In genomic region chr10:44743539-44743938, GRCh38 we compare ENCODE assay signal across 17 cellular contexts.
DNase-seq lines count a peak whose midpoint lies in the region; ATAC-seq and TF ChIP-seq lines count a peak whose summit lies in the region.
"Had no signal": no experiment of that assay in that cellular context is flagged by ENCODE, and none has a peak within 500 bp of the region (broad histone marks: within the 10 kb centered on the region; RNA-seq: fewer than 3 reads in every experiment).

No MANE protein-coding gene starts in this region.

- H3K36me3 ChIP-seq in HEK293 (ENCODE audit: control insufficient read depth in 2 of 2, insufficient read depth in 1 of 2, low read length in 2 of 2) (no peaks in the 10 kb centered on the region), Loucy (ENCODE audit: insufficient read depth, low read length) (no peaks in the 10 kb centered on the region), mesenchymal stem cell (ENCODE audit: control insufficient read depth in 1 of 2, insufficient read depth in 2 of 2, low read depth in 1 of 2, low read length in 2 of 2) (no peaks in the 10 kb centered on the region), WERI-Rb-1 (no peaks in the 10 kb centered on the region)
- H3K36me3 ChIP-seq: BLaER1 treated with 17β-estradiol and CSF1 and Interleukin-3, amounts not matched to agents 10 nM and 100 nM had no signal

- no peaks in the 10 kb centered on the region for H3K79me2 ChIP-seq in Loucy (ENCODE audit: insufficient read depth, low read length)

- H4K20me1 ChIP-seq in Loucy (ENCODE audit: insufficient read depth, low read length, poor library complexity, severe bottlenecking): no peaks in the 10 kb centered on the region
- H4K20me1 ChIP-seq: BLaER1 treated with 17β-estradiol and CSF1 and Interleukin-3, amounts not matched to agents 10 nM and 100 nM had no signal

- WGBS in mesenchymal stem cell: 88% methylated on average over 1 of the region's 1 CpG

- no peak overlapping the region for H3K23ac ChIP-seq in mesenchymal stem cell (ENCODE audit: low read length in 2 of 2)

- H2BK15ac ChIP-seq in mesenchymal stem cell (ENCODE audit: low read depth, poor library complexity, severe bottlenecking): no peak overlapping the region

- no peak overlapping the region for H3K18ac ChIP-seq in mesenchymal stem cell (ENCODE audit: low read depth in 1 of 2, low read length in 2 of 2)

- peak overlapping the region; percentile 73 for H2AK5ac ChIP-seq in mesenchymal stem cell (ENCODE audit: low read length, severe bottlenecking)

- H3K79me1 ChIP-seq in mesenchymal stem cell (replicated peaks; ENCODE audit: low read length, poor library complexity, severe bottlenecking): no peaks in the 10 kb centered on the region

- H3K27me3 ChIP-seq in Loucy (ENCODE audit: insufficient read depth, low read length, poor library complexity, severe bottlenecking) (no peaks in the 10 kb centered on the region), mesenchymal stem cell (ENCODE audit: control insufficient read depth in 1 of 2, insufficient read depth in 1 of 2, low read length in 2 of 2) (no peaks in the 10 kb centered on the region), WERI-Rb-1 (ENCODE audit: insufficient read depth, low read depth, severe bottlenecking) (peaks cover 75% of the 10 kb centered on the region)
- H3K27me3 ChIP-seq: BLaER1 treated with 17β-estradiol and CSF1 and Interleukin-3, amounts not matched to agents 10 nM and 100 nM had no signal

- no peak overlapping the region for H3K4me3 ChIP-seq in HEK293 (ENCODE audit: low read depth, low read length)
- no peak overlapping the region for H3K4me3 ChIP-seq in Loucy (ENCODE audit: low read length, poor library complexity, severe bottlenecking)
- no peak overlapping the region for H3K4me3 ChIP-seq in mesenchymal stem cell (ENCODE audit: insufficient read depth in 1 of 2, low read depth in 1 of 2, low read length in 2 of 2)
- no peak overlapping the region for H3K4me3 ChIP-seq in WERI-Rb-1 (ENCODE audit: low read depth, low read length)
- H3K4me3 ChIP-seq: A549; BLaER1 treated with 17β-estradiol and CSF1 and Interleukin-3, amounts not matched to agents 10 nM and 100 nM had no signal

- H3K9ac ChIP-seq in Loucy (ENCODE audit: low read depth, low read length, poor library complexity, severe bottlenecking) (no peak overlapping the region), mesenchymal stem cell (ENCODE audit: low read length) (no peak overlapping the region)
- H3K9ac ChIP-seq: BLaER1 treated with 17β-estradiol and CSF1 and Interleukin-3, amounts not matched to agents 10 nM and 100 nM had no signal

- H4K91ac ChIP-seq in mesenchymal stem cell (ENCODE audit: low read length): no peak overlapping the region

- H3K4ac ChIP-seq in mesenchymal stem cell (ENCODE audit: low read depth in 1 of 2, low read length in 2 of 2): no peak overlapping the region

- no peak overlapping the region for H2BK12ac ChIP-seq in mesenchymal stem cell (ENCODE audit: low read length in 2 of 2)

- H3F3A ChIP-seq in Loucy (ENCODE audit: low read depth): no peaks in the 10 kb centered on the region; the same call in 1 of the 2 replicates

- H3K4me2 ChIP-seq in Loucy (ENCODE audit: low read depth, low read length, poor library complexity, severe bottlenecking) (no peak overlapping the region), mesenchymal stem cell (ENCODE audit: low read length, poor library complexity, severe bottlenecking) (no peak overlapping the region)
- H3K4me2 ChIP-seq: A549; BLaER1 treated with 17β-estradiol and CSF1 and Interleukin-3, amounts not matched to agents 10 nM and 100 nM had no signal

- no peak overlapping the region for H2BK5ac ChIP-seq in mesenchymal stem cell (ENCODE audit: low read depth, low read length, poor library complexity, severe bottlenecking)

- no peak for DNase-seq in mesenchymal stem cell
- DNase-seq in WERI-Rb-1: no peak
- no peak for DNase-seq in HT-29 (ENCODE audit: low spot score)
- DNase-seq: AML-193; Caco-2; Calu3; CD4-positive, alpha-beta T cell; CD8-positive, alpha-beta T cell; DMS79 treated with DMSO at 0.1 percent for 48 hours; GF-D8 had no signal

- CTCF ChIA-PET in HEK293 (lab: Yijun Ruan, JAX): no interaction called here

- no peak overlapping the region for H3K14ac ChIP-seq in mesenchymal stem cell (ENCODE audit: low read length in 2 of 2)

- no peak overlapping the region for H2BK120ac ChIP-seq in mesenchymal stem cell (ENCODE audit: low read depth, low read length)

- H2AFZ ChIP-seq in Loucy (ENCODE audit: low read length): peak overlapping the region; percentile 66; the same call in 1 of the 2 replicates
- no peak overlapping the region for H2AFZ ChIP-seq in mesenchymal stem cell (ENCODE audit: low read depth, low read length)

- H3K27ac ChIP-seq in HEK293 (ENCODE audit: extremely low read depth, low read depth, low read length): no peak overlapping the region
- H3K27ac ChIP-seq in mesenchymal stem cell (ENCODE audit: low read length, poor library complexity, severe bottlenecking): no peak overlapping the region
- no peak overlapping the region for H3K27ac ChIP-seq in WERI-Rb-1
- H3K27ac ChIP-seq: 22Rv1; A549; BLaER1 treated with 17β-estradiol and CSF1 and Interleukin-3, amounts not matched to agents 10 nM and 100 nM; C4-2B had no signal

- no peak for ATAC-seq in HG02571 (IDR thresholded peaks at IDR 0.05; ENCODE audit: unreplicated experiment)
- ATAC-seq: A549; CD8-positive, alpha-beta T cell had no signal

- TF ChIP-seq CTCF in HEK293 (tag by site-specific recombination; IDR thresholded peaks at IDR 0.05) (no peak), Loucy (conservative IDR thresholded peaks at IDR 0.05; ENCODE audit: low read length) (no peak), WERI-Rb-1 (IDR thresholded peaks at IDR 0.05; ENCODE audit: low read depth, low read length) (no peak)

- no peaks in the 10 kb centered on the region for H3K9me3 ChIP-seq in HEK293 (ENCODE audit: control insufficient read depth, insufficient read depth, low read depth, low read length)
- no peaks in the 10 kb centered on the region for H3K9me3 ChIP-seq in Loucy (ENCODE audit: insufficient read depth, low read depth, low read length)
- no peaks in the 10 kb centered on the region for H3K9me3 ChIP-seq in mesenchymal stem cell (ENCODE audit: control insufficient read depth, low read length)
- H3K9me3 ChIP-seq in WERI-Rb-1 (ENCODE audit: severe bottlenecking): no peaks in the 10 kb centered on the region
- H3K9me3 ChIP-seq: A549, Caco-2 had no signal

- peaks cover 12% of the 10 kb centered on the region for H3K4me1 ChIP-seq in HEK293 (ENCODE audit: control insufficient read depth, insufficient read depth, low read length)
- peaks cover 45% of the 10 kb centered on the region for H3K4me1 ChIP-seq in Loucy (ENCODE audit: insufficient read depth, low read length, poor library complexity, severe bottlenecking)
- H3K4me1 ChIP-seq in mesenchymal stem cell (ENCODE audit: control insufficient read depth, insufficient read depth, low read depth, low read length): peaks cover 3% of the 10 kb centered on the region
- H3K4me1 ChIP-seq: A549 had no signal

- H4K8ac ChIP-seq in mesenchymal stem cell (ENCODE audit: low read length): no peak overlapping the region

- POLR2A ChIA-PET in HEK293 (lab: Yijun Ruan, JAX): no interaction called here

- H3K9me2 ChIP-seq in Loucy (replicated peaks; ENCODE audit: low read depth, low read length): no peaks in the 10 kb centered on the region

TF ChIP-seq in HEK293, 187 proteins besides CTCF, POLR2A, EP300 and RAD21:
- TF ChIP-seq KLF9 (tag by site-specific recombination; IDR thresholded peaks at IDR 0.05; ENCODE audit: low read depth): peak; percentile 50; the same call in 1 of the 2 replicates
- TF ChIP-seq ZNF121 (tag by site-specific recombination; IDR thresholded peaks at IDR 0.05): no peak
- peak; percentile 31; the same call in 1 of the 2 replicates for TF ChIP-seq KLF10 (tag by site-specific recombination; IDR thresholded peaks at IDR 0.05)
- TF ChIP-seq ZEB2 (tag by site-specific recombination; IDR thresholded peaks at IDR 0.05): no peak
